In the genomic region with DNA sequence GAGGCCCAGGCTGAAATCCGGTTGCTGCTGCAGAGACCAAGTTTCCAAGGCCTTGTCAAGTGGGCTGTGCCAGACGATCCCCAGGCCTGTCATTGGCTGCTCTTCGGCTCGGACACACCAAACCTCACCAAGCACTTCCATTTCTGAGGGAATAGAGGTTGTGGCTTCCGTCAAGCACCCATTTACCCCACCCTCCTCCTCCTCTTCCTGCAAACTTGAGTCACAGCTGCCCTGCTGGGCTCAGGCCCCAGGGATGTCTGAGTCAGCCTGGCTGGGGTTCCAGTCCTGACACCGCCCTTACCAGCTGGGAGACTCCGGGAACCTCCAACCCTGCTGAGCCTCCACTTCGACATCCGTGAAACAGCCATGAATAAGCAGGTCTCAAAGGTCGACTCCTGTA, we compare ENCODE assay signal across 12 cellular contexts. TPM values are rescaled to one million over a fixed set of nuclear protein-coding genes. Genes with fewer than 3 reads are reported as not detected.
A peak's percentile ranks its signal among the peaks of the same experiment; 100 is the strongest.
DNase-seq lines count a peak whose midpoint lies in the region; ATAC-seq and TF ChIP-seq lines count a peak whose summit lies in the region.
"Not testable (repeated sequence)": the region's sequence is repeated elsewhere in the genome, so short reads cannot be mapped to it uniquely, and the experiment has no call there.
"Had no signal": no experiment of that assay in that cellular context is flagged by ENCODE, and none has a peak within 500 bp of the region (broad histone marks: within the 10 kb centered on the region; RNA-seq: fewer than 3 reads in every experiment).

No MANE protein-coding gene starts in this region.

- ATAC-seq in HCT116 (peak; percentile 61), RWPE2 (ENCODE audit: low read depth) (peak; percentile 65), esophagus mucosa (peak; percentile 89), heart left ventricle (peak; percentile 39 to 75 (median 69)), left colon (peak; percentile 55), psoas muscle (peak; percentile 36 to 70 (median 67)), upper lobe of right lung (peak; percentile 1)

- POLR2A ChIA-PET in HCT116 (lab: Charles Lee), result not testable (repeated sequence)

- H4K20me1 ChIP-seq in HCT116 (ENCODE audit: insufficient read depth), result not testable (repeated sequence)

- not testable (repeated sequence) for H2AFZ ChIP-seq in HCT116 (ENCODE audit: low read depth, low read length, poor library complexity, severe bottlenecking)

- TF ChIP-seq RAD21 in HCT116 (IDR thresholded peaks at IDR 0.05; ENCODE audit: low read depth), result not testable (repeated sequence)

- H3K27ac ChIP-seq in HCT116 (ENCODE audit: low read depth, low read length); RWPE2 (ENCODE audit: poor library complexity, severe bottlenecking); heart left ventricle; psoas muscle; upper lobe of right lung: not testable (repeated sequence)

- RAD21 ChIA-PET in HCT116 (lab: Charles Lee; ENCODE audit: low non-redundant PET in 1 of 2, low total read pairs in 2 of 2, uncharacterized antibody in 2 of 2, unreplicated experiment in 2 of 2), result not testable (repeated sequence)

- H3K9me2 ChIP-seq in HCT116 (ENCODE audit: insufficient read depth), result not testable (repeated sequence)

- not testable (repeated sequence) for H3K27me3 ChIP-seq in HCT116 (ENCODE audit: insufficient read depth, low read length); RWPE2 (ENCODE audit: insufficient read depth, poor library complexity, severe bottlenecking); heart left ventricle; psoas muscle (ENCODE audit: insufficient read depth in 3 of 3, low read length in 2 of 3); upper lobe of right lung

- not testable (repeated sequence) for H3K4me1 ChIP-seq in HCT116 (ENCODE audit: control insufficient read depth in 1 of 2, insufficient read depth in 2 of 2, low read length in 2 of 2); RWPE2 (ENCODE audit: insufficient read depth, poor library complexity, severe bottlenecking); heart left ventricle; psoas muscle; upper lobe of right lung

- intact Hi-C loops in HCT116 (cut with micrococcal nuclease); heart left ventricle (cut with DNase I); left colon (cut with DNase I, micrococcal nuclease); psoas muscle (cut with DNase I); upper lobe of right lung (cut with DNase I): not testable (repeated sequence)

- not testable (repeated sequence) for TF ChIP-seq POLR2A in HCT116 (IDR thresholded peaks at IDR 0.05; ENCODE audit: borderline replicate concordance, extremely low read depth, insufficient read depth, insufficient read length); heart left ventricle (IDR thresholded peaks at IDR 0.05)

- CTCF ChIA-PET in HCT116 (lab: Charles Lee), result not testable (repeated sequence)

- not testable (repeated sequence) for H3K36me3 ChIP-seq in HCT116 (ENCODE audit: control insufficient read depth in 1 of 2, insufficient read depth in 2 of 2, low read length in 2 of 2); RWPE2 (ENCODE audit: low read depth); heart left ventricle; psoas muscle (ENCODE audit: insufficient read depth in 1 of 2, low read depth in 1 of 2); upper lobe of right lung

- not testable (repeated sequence) for TF ChIP-seq CTCF in HCT116 (IDR thresholded peaks at IDR 0.05 in 2 of 3, conservative IDR thresholded peaks at IDR 0.05 in 1 of 3; ENCODE audit: borderline replicate concordance in 1 of 3, insufficient read depth in 1 of 3, low read depth in 2 of 3, low read length in 2 of 3); RWPE2 (IDR thresholded peaks at IDR 0.05; ENCODE audit: poor library complexity, severe bottlenecking); heart left ventricle (IDR thresholded peaks at IDR 0.05); psoas muscle (IDR thresholded peaks at IDR 0.05); upper lobe of right lung (IDR thresholded peaks at IDR 0.05)

- no CpG with 5 or more reads among the region's 10 CpGs for WGBS in heart left ventricle, 4 donors
- no CpG with 5 or more reads among the region's 10 CpGs for WGBS in psoas muscle, 3 donors

- not testable (repeated sequence) for H3K79me2 ChIP-seq in HCT116 (ENCODE audit: insufficient read depth, low read length)

- not testable (repeated sequence) for H3K9me3 ChIP-seq in HCT116 (ENCODE audit: control insufficient read depth in 1 of 2, insufficient read depth in 1 of 2, low read depth in 1 of 2, low read length in 2 of 2); RWPE2 (ENCODE audit: severe bottlenecking); heart left ventricle; psoas muscle; upper lobe of right lung

- BruUV-seq in HCT116 (replicated peaks; lab: Mats Ljungman, UMichigan), result not testable (repeated sequence)

- DNase-seq in HCT116 (ENCODE audit: low read depth, low spot score); RWPE2 (ENCODE audit: low spot score); heart left ventricle; left colon; psoas muscle; upper lobe of right lung: not testable (repeated sequence)

- not testable (repeated sequence) for H3K9ac ChIP-seq in HCT116 (ENCODE audit: low read length)

- H3K4me2 ChIP-seq in HCT116 (ENCODE audit: low read length), result not testable (repeated sequence)

- H3K4me3 ChIP-seq in HCT116 (replicated peaks in 1 of 2; ENCODE audit: low read depth in 1 of 2, low read length in 2 of 2); RWPE2 (ENCODE audit: severe bottlenecking); heart left ventricle; psoas muscle; upper lobe of right lung: not testable (repeated sequence)

RNA-seq across cellular contexts. Expression of a gene that starts 31.1 kb away (rescaled TPM):
- total RNA-seq in HCT116 (2021; ENCODE audit: unreplicated experiment) (0.44 TPM), esophagus mucosa (0.48 TPM), heart left ventricle (1 to 10 TPM in 5 of 9 donors, under 1 TPM in 3, not detected in 1; 0.69 to 5.9 (median 1.5) TPM), left colon (1 to 10 TPM; 1.4 to 1.8 TPM), psoas muscle (1 to 10 TPM in 1 of 4 donors, under 1 TPM in 1, not detected in 2; 0.90 to 1.5 TPM), upper lobe of right lung (16.6 TPM)
- not detected in 2 replicates for polyA plus RNA-seq in HCT116 (2012)
- polyA plus RNA-seq in heart left ventricle (1 to 10 TPM; 1.5 to 2.0 TPM), psoas muscle (under 1 TPM; 0.34 to 0.74 (median 0.35) TPM)
- total RNA-seq: A172, Calu3, Daoy, H1, HepG2 had no signal

Comparison
In these comparisons a context has a peak if more than half of its experiments do, and no peak if none do; other contexts are left out.
1. ATAC-seq: peak in every context shown above with its lines; median percentile 89 in esophagus mucosa; 69 in heart left ventricle; 67 in psoas muscle; 65 in RWPE2; 61 in HCT116; 55 in left colon; 1 in upper lobe of right lung.